ENCODE assay signal across 26 cellular contexts in genomic region chr7:21565614-21566013, GRCh38. TPM values are rescaled to one million over a fixed set of nuclear protein-coding genes. Genes with fewer than 3 reads are reported as not detected.
DNase-seq lines count a peak whose midpoint lies in the region; ATAC-seq, FAIRE-seq and TF ChIP-seq lines count a peak whose summit lies in the region.
"Had no signal": no experiment of that assay in that cellular context is flagged by ENCODE, and none has a peak within 500 bp of the region (broad histone marks: within the 10 kb centered on the region; RNA-seq: fewer than 3 reads in every experiment).

No MANE protein-coding gene starts in this region.

- no peaks in the 10 kb centered on the region for H3K27me3 ChIP-seq in pancreas
- H3K27me3 ChIP-seq: BLaER1 had no signal

- H3K27ac ChIP-seq in VCaP (0 out of 2 replicates have a peak overlapping the region, but pooled peaks have one; percentile 7), pancreas (peak overlapping the region in 3 of 4 donors; percentile 47 to 61 (median 52)), RWPE1 (no peak overlapping the region)
- H3K27ac ChIP-seq: BLaER1 had no signal

- H3K4me1 Mint-ChIP-seq in Calu3 (ENCODE audit: low read depth, unreplicated experiment) = peaks cover 11% of the 10 kb centered on the region
- H3K4me1 Mint-ChIP-seq: CD14-positive monocyte; CD4-positive, alpha-beta memory T cell; CD4-positive, CD25-positive, alpha-beta regulatory T cell; CD8-positive, alpha-beta memory T cell had no signal

- H3K27me3 Mint-ChIP-seq in Calu3 (ENCODE audit: unreplicated experiment) = no peaks in the 10 kb centered on the region

- H3K9me3 Mint-ChIP-seq in Calu3 (ENCODE audit: low read depth, unreplicated experiment) = no peaks in the 10 kb centered on the region
- H3K9me3 Mint-ChIP-seq: CD4-positive, alpha-beta memory T cell; CD4-positive, CD25-positive, alpha-beta regulatory T cell; CD8-positive, alpha-beta memory T cell had no signal

- WGBS in pancreas, 2 donors = 22 to 27% methylated on average over 7 of the region's 7 CpGs

- no peak overlapping the region for H3K4me3 ChIP-seq in pancreas
- H3K4me3 ChIP-seq: BLaER1 had no signal

- no peak for FAIRE-seq in pancreas (lab: Jason Lieb, UNC)
- FAIRE-seq: A204.1, D721Med, G401.6, GM12891, GM19239 had no signal

- no peaks in the 10 kb centered on the region for H3K9me3 ChIP-seq in pancreas
- H3K9me3 ChIP-seq: BE2C, BLaER1 had no signal

- peak overlapping the region; percentile 36 for H3K4me3 Mint-ChIP-seq in Calu3 (ENCODE audit: low read depth, unreplicated experiment)
- H3K4me3 Mint-ChIP-seq: CD14-positive monocyte; CD4-positive, alpha-beta memory T cell; CD4-positive, CD25-positive, alpha-beta regulatory T cell; CD8-positive, alpha-beta memory T cell had no signal

- no peaks in the 10 kb centered on the region for H3K36me3 ChIP-seq in pancreas
- H3K36me3 ChIP-seq: BE2C, BLaER1 had no signal

- intact Hi-C loops in Calu3 (cut with micrococcal nuclease; ENCODE audit: unreplicated experiment) (loop anchor here (1.0 to 5.0 kb wide), 6 partner anchors 14 to 437 kb away; no protein-coding TSS in a partner anchor), pancreas (cut with DNase I) (no loop called here)

- CTCF ChIA-PET in Calu3 (lab: Charles Lee) = interaction anchor here (0.6 to 1.7 kb wide), 9 partner anchors 14 to 766 kb away, joined by 3 to 10 read pairs (median 4); no protein-coding TSS in a partner anchor
- CTCF ChIA-PET in RWPE1 (lab: Yijun Ruan, JAX) = no interaction called here

- H3K36me3 Mint-ChIP-seq in Calu3 (ENCODE audit: insufficient read depth, unreplicated experiment) = no peaks in the 10 kb centered on the region
- H3K36me3 Mint-ChIP-seq: CD14-positive monocyte; CD4-positive, alpha-beta memory T cell; CD4-positive, CD25-positive, alpha-beta regulatory T cell; CD8-positive, alpha-beta memory T cell had no signal

- POLR2A ChIA-PET in RWPE1 (lab: Yijun Ruan, JAX; ENCODE audit: low non-redundant PET) = no interaction called here

- DNase-seq in Calu3 (no peak), left lobe of liver (ENCODE audit: low spot score) (no peak), pancreas (no peak), NK-92 (lab: John Stamatoyannopoulos, UW; ENCODE audit: unreplicated experiment) (no peak), RWPE1 (ENCODE audit: low spot score) (no peak)
- DNase-seq in activated CD8-positive, alpha-beta memory T cell treated with anti-CD3 and anti-CD28 coated beads, Interleukin-2, amount 50 U/mL, for 48 hours = no peak
- DNase-seq: 8988T; ACHN; BE2C; C1 segment of cervical spinal cord; CD4-positive, alpha-beta memory T cell; CD4-positive, CD25-positive, alpha-beta regulatory T cell; CD8-positive, alpha-beta memory T cell; COR-L47; DMS79 treated with DMSO at 0.1 percent for 48 hours; GF-D8 had no signal

- TF ChIP-seq CTCF in Calu3 (IDR thresholded peaks at IDR 0.05; ENCODE audit: unreplicated experiment) (no peak), VCaP (conservative IDR thresholded peaks at IDR 0.05) (no peak), pancreas (IDR thresholded peaks at IDR 0.05) (no peak), RWPE1 (conservative IDR thresholded peaks at IDR 0.05; ENCODE audit: low read depth) (no peak)

- peak overlapping the region; percentile 29 for H3K27ac Mint-ChIP-seq in Calu3 (ENCODE audit: unreplicated experiment)
- H3K27ac Mint-ChIP-seq: CD14-positive monocyte; CD4-positive, alpha-beta memory T cell had no signal

- ATAC-seq in left lobe of liver (peak; percentile 73), pancreas (peak; percentile 48 to 77 (median 64)), HG02973 (IDR thresholded peaks at IDR 0.05; ENCODE audit: unreplicated experiment) (no peak)

- BruUV-seq in Calu3 (replicated peaks; lab: Mats Ljungman, UMichigan) = no TSS peak

- peaks cover 0 to 15% (median 10%) of the 10 kb centered on the region in 3 donors for H3K4me1 ChIP-seq in pancreas
- H3K4me1 ChIP-seq: BE2C, BLaER1 had no signal

RNA-seq across cellular contexts. Expression of gene DNAH11, which starts 22.8 kb away (rescaled TPM):
- total RNA-seq in Calu3 (2022) (1.6 and 1.9 TPM in 2 replicates), left lobe of liver (1.7 TPM), pancreas (1 to 10 TPM in 4 of 6 donors, under 1 TPM in 2; 0.46 to 3.8 (median 1.1) TPM)
- 1 to 10 TPM in 1 of 2 donors, under 1 TPM in 1; 0.68 to 1.5 TPM for polyA plus RNA-seq in pancreas
- total RNA-seq: CD4-positive, CD25-positive, alpha-beta regulatory T cell had no signal
- polyA plus RNA-seq: AG04450; CD14-positive monocyte; CD4-positive, alpha-beta memory T cell; CD8-positive, alpha-beta memory T cell had no signal
